1 cellular context compared by ENCODE assay signal in the genomic region with DNA sequence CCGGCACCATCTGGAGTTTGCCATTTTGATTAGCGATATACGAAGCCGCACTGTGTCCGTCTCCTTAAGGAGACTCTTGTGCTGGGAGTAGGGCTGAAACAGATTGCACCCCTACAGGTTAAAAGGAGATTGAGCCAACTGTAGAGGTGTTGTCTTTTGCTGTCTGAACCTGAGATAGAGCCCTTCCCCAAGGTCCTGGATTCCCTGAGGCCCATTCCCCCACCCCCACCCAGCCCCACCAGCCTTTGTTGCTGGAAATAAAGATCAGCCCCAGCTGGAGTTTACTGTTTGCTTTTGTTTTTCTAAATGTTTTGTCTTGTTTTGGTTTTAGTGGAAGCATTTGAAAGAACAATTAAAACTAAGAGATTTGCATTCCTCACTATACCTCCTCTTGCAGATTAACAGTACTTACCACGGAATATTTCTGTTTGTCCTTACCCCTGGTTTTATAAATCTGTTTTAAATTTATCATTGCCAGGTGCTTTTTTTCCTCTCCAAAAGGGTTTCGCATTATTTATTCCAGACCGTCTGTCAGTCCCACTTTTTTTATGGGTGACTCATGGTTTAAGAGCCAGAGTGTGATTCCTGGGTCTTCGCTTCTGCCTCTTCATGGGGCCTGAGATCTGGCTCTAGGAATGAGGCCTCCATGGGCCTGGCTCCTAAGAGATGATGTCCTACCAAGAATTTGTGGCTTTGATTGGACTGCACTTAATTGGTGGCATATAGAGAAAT.
A peak's percentile ranks its signal among the peaks of the same experiment; 100 is the strongest.
TF ChIP-seq lines count a peak whose summit lies in the region.

No MANE protein-coding gene starts in this region.

TF ChIP-seq in SK-N-SH, 30 proteins besides CTCF, POLR2A, EP300 and RAD21 (continued from another document):
- TF ChIP-seq GATA2 (CRISPR knock-in tag; IDR thresholded peaks at IDR 0.05) (no peak), JUND (IDR thresholded peaks at IDR 0.05) (peak; percentile 79), CHD2 (IDR thresholded peaks at IDR 0.05; ENCODE audit: low read length, partially characterized antibody) (no peak), RFX5 (IDR thresholded peaks at IDR 0.05; ENCODE audit: low read length) (no peak), RXRA (IDR thresholded peaks at IDR 0.05; ENCODE audit: borderline replicate concordance, low read depth) (no peak), FOXM1 (IDR thresholded peaks at IDR 0.05; ENCODE audit: low read depth) (no peak), GABPA (IDR thresholded peaks at IDR 0.05; ENCODE audit: low read depth) (no peak), NFIC (IDR thresholded peaks at IDR 0.05; ENCODE audit: borderline replicate concordance) (peak; percentile 72; the same call in 1 of the 2 replicates), SMC3 (IDR thresholded peaks at IDR 0.05; ENCODE audit: low read depth, low read length) (no peak), TAF1 (IDR thresholded peaks at IDR 0.05; ENCODE audit: borderline replicate concordance, low read depth, low read length) (no peak), FOSL2 (IDR thresholded peaks at IDR 0.05; ENCODE audit: borderline replicate concordance, low read depth) (peak; percentile 81), YY1 (IDR thresholded peaks at IDR 0.05; ENCODE audit: low read depth) (no peak), ELF1 (IDR thresholded peaks at IDR 0.05) (no peak), SIN3A (IDR thresholded peaks at IDR 0.05; ENCODE audit: borderline replicate concordance, low read depth, low read length) (no peak), POLR2AphosphoS5 (IDR thresholded peaks at IDR 0.05; ENCODE audit: low read depth, low read length) (peak; percentile 52; the same call in 1 of the 2 replicates), RCOR1 (IDR thresholded peaks at IDR 0.05; ENCODE audit: low read length) (no peak)
- TF ChIP-seq, protein P1, sequence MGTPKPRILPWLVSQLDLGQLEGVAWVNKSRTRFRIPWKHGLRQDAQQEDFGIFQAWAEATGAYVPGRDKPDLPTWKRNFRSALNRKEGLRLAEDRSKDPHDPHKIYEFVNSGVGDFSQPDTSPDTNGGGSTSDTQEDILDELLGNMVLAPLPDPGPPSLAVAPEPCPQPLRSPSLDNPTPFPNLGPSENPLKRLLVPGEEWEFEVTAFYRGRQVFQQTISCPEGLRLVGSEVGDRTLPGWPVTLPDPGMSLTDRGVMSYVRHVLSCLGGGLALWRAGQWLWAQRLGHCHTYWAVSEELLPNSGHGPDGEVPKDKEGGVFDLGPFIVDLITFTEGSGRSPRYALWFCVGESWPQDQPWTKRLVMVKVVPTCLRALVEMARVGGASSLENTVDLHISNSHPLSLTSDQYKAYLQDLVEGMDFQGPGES (IDR thresholded peaks at IDR 0.05; ENCODE audit: low read depth, low read length), result no peak
- TF ChIP-seq, protein P2, sequence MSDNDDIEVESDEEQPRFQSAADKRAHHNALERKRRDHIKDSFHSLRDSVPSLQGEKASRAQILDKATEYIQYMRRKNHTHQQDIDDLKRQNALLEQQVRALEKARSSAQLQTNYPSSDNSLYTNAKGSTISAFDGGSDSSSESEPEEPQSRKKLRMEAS (IDR thresholded peaks at IDR 0.05; ENCODE audit: low read depth), result peak; percentile 39; the same call in 1 of the 2 replicates
- TF ChIP-seq, protein P3, sequence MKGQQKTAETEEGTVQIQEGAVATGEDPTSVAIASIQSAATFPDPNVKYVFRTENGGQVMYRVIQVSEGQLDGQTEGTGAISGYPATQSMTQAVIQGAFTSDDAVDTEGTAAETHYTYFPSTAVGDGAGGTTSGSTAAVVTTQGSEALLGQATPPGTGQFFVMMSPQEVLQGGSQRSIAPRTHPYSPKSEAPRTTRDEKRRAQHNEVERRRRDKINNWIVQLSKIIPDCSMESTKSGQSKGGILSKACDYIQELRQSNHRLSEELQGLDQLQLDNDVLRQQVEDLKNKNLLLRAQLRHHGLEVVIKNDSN (IDR thresholded peaks at IDR 0.05; ENCODE audit: borderline replicate concordance, low read depth), result no peak
- TF ChIP-seq, protein P4, sequence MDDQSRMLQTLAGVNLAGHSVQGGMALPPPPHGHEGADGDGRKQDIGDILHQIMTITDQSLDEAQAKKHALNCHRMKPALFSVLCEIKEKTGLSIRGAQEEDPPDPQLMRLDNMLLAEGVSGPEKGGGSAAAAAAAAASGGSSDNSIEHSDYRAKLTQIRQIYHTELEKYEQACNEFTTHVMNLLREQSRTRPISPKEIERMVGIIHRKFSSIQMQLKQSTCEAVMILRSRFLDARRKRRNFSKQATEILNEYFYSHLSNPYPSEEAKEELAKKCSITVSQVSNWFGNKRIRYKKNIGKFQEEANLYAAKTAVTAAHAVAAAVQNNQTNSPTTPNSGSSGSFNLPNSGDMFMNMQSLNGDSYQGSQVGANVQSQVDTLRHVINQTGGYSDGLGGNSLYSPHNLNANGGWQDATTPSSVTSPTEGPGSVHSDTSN (IDR thresholded peaks at IDR 0.05), result peak; percentile 86
- TF ChIP-seq, protein P5, sequence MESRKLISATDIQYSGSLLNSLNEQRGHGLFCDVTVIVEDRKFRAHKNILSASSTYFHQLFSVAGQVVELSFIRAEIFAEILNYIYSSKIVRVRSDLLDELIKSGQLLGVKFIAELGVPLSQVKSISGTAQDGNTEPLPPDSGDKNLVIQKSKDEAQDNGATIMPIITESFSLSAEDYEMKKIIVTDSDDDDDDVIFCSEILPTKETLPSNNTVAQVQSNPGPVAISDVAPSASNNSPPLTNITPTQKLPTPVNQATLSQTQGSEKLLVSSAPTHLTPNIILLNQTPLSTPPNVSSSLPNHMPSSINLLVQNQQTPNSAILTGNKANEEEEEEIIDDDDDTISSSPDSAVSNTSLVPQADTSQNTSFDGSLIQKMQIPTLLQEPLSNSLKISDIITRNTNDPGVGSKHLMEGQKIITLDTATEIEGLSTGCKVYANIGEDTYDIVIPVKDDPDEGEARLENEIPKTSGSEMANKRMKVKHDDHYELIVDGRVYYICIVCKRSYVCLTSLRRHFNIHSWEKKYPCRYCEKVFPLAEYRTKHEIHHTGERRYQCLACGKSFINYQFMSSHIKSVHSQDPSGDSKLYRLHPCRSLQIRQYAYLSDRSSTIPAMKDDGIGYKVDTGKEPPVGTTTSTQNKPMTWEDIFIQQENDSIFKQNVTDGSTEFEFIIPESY (IDR thresholded peaks at IDR 0.05; ENCODE audit: borderline replicate concordance, low read depth), result no peak
